ENCODE assay signal across 13 cellular contexts in the genomic region with DNA sequence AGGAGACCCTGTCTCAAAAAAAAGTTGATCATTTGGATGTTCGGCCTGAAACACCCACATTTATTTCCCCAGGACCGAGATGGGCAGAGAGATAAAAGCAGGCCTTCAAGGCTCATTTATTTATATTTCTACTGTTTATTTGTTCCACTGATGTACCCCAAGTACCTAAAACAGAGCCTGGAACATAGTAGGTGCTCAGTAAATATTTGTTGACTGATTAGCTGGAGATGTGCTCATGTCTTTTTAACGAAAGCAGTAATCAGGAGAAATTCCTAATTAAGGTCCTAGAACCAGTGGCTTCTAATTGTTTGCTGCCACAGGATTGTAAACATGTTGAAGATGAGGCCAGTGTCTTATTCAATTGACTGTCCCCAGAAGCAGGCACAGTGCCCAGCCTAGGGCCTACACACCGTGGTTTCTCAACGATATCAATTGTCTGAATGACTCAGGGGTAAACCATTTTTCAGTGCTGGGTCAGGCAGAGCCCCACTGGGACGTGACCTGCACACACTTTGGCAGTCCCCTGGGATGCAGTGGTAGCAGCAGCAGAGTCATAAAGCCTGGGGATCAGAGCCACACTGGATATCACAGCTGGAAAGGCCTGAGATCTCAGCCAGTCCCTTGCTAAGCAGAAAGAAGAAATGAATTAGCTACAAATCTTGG. TPM values are rescaled to one million over a fixed set of nuclear protein-coding genes. Genes with fewer than 3 reads are reported as not detected.
A peak's percentile ranks its signal among the peaks of the same experiment; 100 is the strongest.
DNase-seq lines count a peak whose midpoint lies in the region; ATAC-seq and TF ChIP-seq lines count a peak whose summit lies in the region.
"Had no signal": no experiment of that assay in that cellular context is flagged by ENCODE, and none has a peak within 500 bp of the region (broad histone marks: within the 10 kb centered on the region; RNA-seq: fewer than 3 reads in every experiment).

No MANE protein-coding gene starts in this region.

- no peaks in the 10 kb centered on the region for H3K27me3 ChIP-seq in GM23248 (replicated peaks; ENCODE audit: insufficient read depth)
- H3K27me3 ChIP-seq: ascending aorta had no signal

- H3K4me1 Mint-ChIP-seq in natural killer cell treated with Interleukin-12 subunit alpha and Interleukin-12 subunit beta and Interleukin-15 and Interleukin-18, amount 100 ng/mL, for 72 hours (ENCODE audit: low read depth in 2 of 2): peaks cover 12 to 14% of the 10 kb centered on the region in 2 donors
- peaks cover 7% of the 10 kb centered on the region for H3K4me1 Mint-ChIP-seq in glutamatergic neuron (ENCODE audit: low read depth, unreplicated experiment)

- H2AFZ ChIP-seq in GM23248: no peak overlapping the region

- H3K4me3 ChIP-seq in GM23248 (no peak overlapping the region), epithelial cell of proximal tubule (ENCODE audit: low read depth, low read length) (no peak overlapping the region), skeletal muscle cell (ENCODE audit: low read depth, low read length) (no peak overlapping the region)
- H3K4me3 ChIP-seq: ascending aorta had no signal

- peak; percentile 88 for DNase-seq in GM23248
- peak; percentile 93 for DNase-seq in RPMI7951 (ENCODE audit: low read depth)
- DNase-seq in epithelial cell of proximal tubule (ENCODE audit: low read depth): peak; percentile 48
- DNase-seq in skeletal muscle cell (ENCODE audit: low read depth): peak; percentile 41
- DNase-seq in natural killer cell treated with Interleukin-12 subunit alpha and Interleukin-12 subunit beta and Interleukin-15 and Interleukin-18, amount 100 ng/mL, for 72 hours (ENCODE audit: low spot score): no peak
- no peak for DNase-seq in glutamatergic neuron
- DNase-seq in Ammon's horn (ENCODE audit: low spot score): no peak
- DNase-seq: activated CD8-positive, alpha-beta memory T cell treated with anti-CD3 and anti-CD28 coated beads, Interleukin-2, amount 10 ng/mL, durations not matched to agents 7 days and 5 days; GDM1; stimulated activated naive CD8-positive, alpha-beta T cell treated with anti-CD3 and anti-CD28 coated beads, Interleukin-15, Interleukin-2, amounts not matched to agents 100 U/mL and 50 U/mL, for 24 hours had no signal

- 0 out of 2 replicates have a peak overlapping the region, but pooled peaks have one; percentile 25 for H3K27ac ChIP-seq in GM23248

- H3K4me1 ChIP-seq in GM23248 (ENCODE audit: insufficient read depth): peaks cover 24% of the 10 kb centered on the region

- peak overlapping the region; percentile 25 for H3K4me2 ChIP-seq in GM23248 (ENCODE audit: unreplicated experiment)

- H3K36me3 ChIP-seq in GM23248 (ENCODE audit: low read depth): no peaks in the 10 kb centered on the region
- H3K36me3 ChIP-seq: ascending aorta had no signal

- H3K4me3 Mint-ChIP-seq in natural killer cell treated with Interleukin-12 subunit alpha and Interleukin-12 subunit beta and Interleukin-15 and Interleukin-18, amount 100 ng/mL, for 72 hours: no peak overlapping the region
- no peak overlapping the region for H3K4me3 Mint-ChIP-seq in glutamatergic neuron (ENCODE audit: unreplicated experiment)
- H3K4me3 Mint-ChIP-seq: activated CD8-positive, alpha-beta memory T cell treated with anti-CD3 and anti-CD28 coated beads, Interleukin-2, amount 10 ng/mL, durations not matched to agents 7 days and 5 days had no signal

- TF ChIP-seq CTCF in epithelial cell of proximal tubule (conservative IDR thresholded peaks at IDR 0.05; ENCODE audit: low read depth, low read length) (no peak), glutamatergic neuron (IDR thresholded peaks at IDR 0.05; ENCODE audit: partially characterized antibody, unreplicated experiment) (no peak)

- H4K20me1 ChIP-seq in GM23248 (ENCODE audit: insufficient read depth): no peaks in the 10 kb centered on the region

- H3K9me3 Mint-ChIP-seq in natural killer cell treated with Interleukin-12 subunit alpha and Interleukin-12 subunit beta and Interleukin-15 and Interleukin-18, amount 100 ng/mL, for 72 hours: no peaks in the 10 kb centered on the region
- H3K9me3 Mint-ChIP-seq in glutamatergic neuron (ENCODE audit: unreplicated experiment): peaks cover 2% of the 10 kb centered on the region

- no peak for ATAC-seq in natural killer cell treated with Interleukin-12 subunit alpha and Interleukin-12 subunit beta and Interleukin-15 and Interleukin-18, amount 100 ng/mL, for 72 hours
- ATAC-seq in GM19395 (IDR thresholded peaks at IDR 0.05; ENCODE audit: unreplicated experiment): no peak
- ATAC-seq: activated CD8-positive, alpha-beta memory T cell treated with anti-CD3 and anti-CD28 coated beads, Interleukin-2, amount 10 ng/mL, durations not matched to agents 7 days and 5 days; stimulated activated naive CD8-positive, alpha-beta T cell treated with anti-CD3 and anti-CD28 coated beads, Interleukin-15, Interleukin-2, amounts not matched to agents 100 U/mL and 50 U/mL, for 24 hours had no signal

- H3K9ac ChIP-seq in GM23248: no peak overlapping the region

- H3K79me2 ChIP-seq in GM23248 (ENCODE audit: insufficient read depth): no peaks in the 10 kb centered on the region

- WGBS in GM23248 (ENCODE audit: low coverage in 1 of 2, low lambda C conversion rate in 2 of 2, missing lambda C conversion rate in 2 of 2), 2 experiments: 45 to 47% methylated on average over 6 of the region's 6 CpGs

- peaks cover 11 to 16% of the 10 kb centered on the region in 2 donors for H3K27me3 Mint-ChIP-seq in natural killer cell treated with Interleukin-12 subunit alpha and Interleukin-12 subunit beta and Interleukin-15 and Interleukin-18, amount 100 ng/mL, for 72 hours
- peaks cover 4% of the 10 kb centered on the region for H3K27me3 Mint-ChIP-seq in glutamatergic neuron (ENCODE audit: unreplicated experiment)

- no peaks in the 10 kb centered on the region for H3K9me2 ChIP-seq in GM23248 (ENCODE audit: insufficient read depth)

- H3K36me3 Mint-ChIP-seq in natural killer cell treated with Interleukin-12 subunit alpha and Interleukin-12 subunit beta and Interleukin-15 and Interleukin-18, amount 100 ng/mL, for 72 hours: no peaks in the 10 kb centered on the region
- H3K36me3 Mint-ChIP-seq in glutamatergic neuron (ENCODE audit: unreplicated experiment): no peaks in the 10 kb centered on the region

- H3F3A ChIP-seq in GM23248 (ENCODE audit: insufficient read depth): peaks cover 41% of the 10 kb centered on the region; the same call in 1 of the 2 replicates

- H3K27ac Mint-ChIP-seq in natural killer cell treated with Interleukin-12 subunit alpha and Interleukin-12 subunit beta and Interleukin-15 and Interleukin-18, amount 100 ng/mL, for 72 hours: no peak overlapping the region
- no peak overlapping the region for H3K27ac Mint-ChIP-seq in glutamatergic neuron (ENCODE audit: unreplicated experiment)
- H3K27ac Mint-ChIP-seq: activated CD8-positive, alpha-beta memory T cell treated with anti-CD3 and anti-CD28 coated beads, Interleukin-2, amount 10 ng/mL, durations not matched to agents 7 days and 5 days had no signal

- no peaks in the 10 kb centered on the region for H3K9me3 ChIP-seq in GM23248 (ENCODE audit: low read depth)
- H3K9me3 ChIP-seq: ascending aorta had no signal

- in situ Hi-C loops in GM23248 (cut with MboI): no loop called here

RNA-seq across cellular contexts. Expression of a gene that starts 34.8 kb away (rescaled TPM):
- not detected in 2 replicates for total RNA-seq in GM23248 (2014; rRNA removed; shearing (Covaris generic))
- polyA plus RNA-seq in GM23248 (2016; fragmentation: Nextera tagmentation; extraction: Ambion mirVana): not detected in 2 replicates
- total RNA-seq in RPMI7951 (2014; rRNA removed; shearing (Covaris generic)): not detected in 2 replicates
- total RNA-seq in epithelial cell of proximal tubule: not detected in 2 replicates
- not detected for total RNA-seq in natural killer cell treated with Interleukin-12 subunit alpha and Interleukin-12 subunit beta and Interleukin-15 and Interleukin-18, amount 100 ng/mL, for 72 hours
- total RNA-seq in glutamatergic neuron (ENCODE audit: unreplicated experiment): not detected
- total RNA-seq: activated CD8-positive, alpha-beta memory T cell treated with anti-CD3 and anti-CD28 coated beads, Interleukin-2, amount 10 ng/mL, durations not matched to agents 7 days and 5 days; glomerular endothelial cell had no signal

RNA-seq across cellular contexts. Expression of a gene that starts 54.9 kb away (rescaled TPM):
- total RNA-seq in GM23248 (2014; rRNA removed; shearing (Covaris generic)): 24.9 and 26.3 TPM in 2 replicates
- polyA plus RNA-seq in GM23248 (2016; fragmentation: Nextera tagmentation; extraction: Ambion mirVana): 23.1 and 23.9 TPM in 2 replicates
- total RNA-seq in RPMI7951 (2014; rRNA removed; shearing (Covaris generic)): 32.3 and 32.4 TPM in 2 replicates
- 46.3 and 47.5 TPM in 2 replicates for total RNA-seq in epithelial cell of proximal tubule
- 10 to 100 TPM in 1 of 2 donors, 1 to 10 TPM in 1; 7.0 to 12.0 TPM for total RNA-seq in natural killer cell treated with Interleukin-12 subunit alpha and Interleukin-12 subunit beta and Interleukin-15 and Interleukin-18, amount 100 ng/mL, for 72 hours
- total RNA-seq in glutamatergic neuron (ENCODE audit: unreplicated experiment): 54.6 TPM

RNA-seq across cellular contexts. Expression of a gene that starts 56.4 kb away (rescaled TPM):
- total RNA-seq in GM23248 (2014; rRNA removed; shearing (Covaris generic)): not detected in 2 replicates
- not detected in 2 replicates for polyA plus RNA-seq in GM23248 (2016; fragmentation: Nextera tagmentation; extraction: Ambion mirVana)
- total RNA-seq in RPMI7951 (2014; rRNA removed; shearing (Covaris generic)): not detected in 2 replicates
- not detected in 2 replicates for total RNA-seq in epithelial cell of proximal tubule
- not detected for total RNA-seq in natural killer cell treated with Interleukin-12 subunit alpha and Interleukin-12 subunit beta and Interleukin-15 and Interleukin-18, amount 100 ng/mL, for 72 hours
- not detected for total RNA-seq in glutamatergic neuron (ENCODE audit: unreplicated experiment)
- total RNA-seq: activated CD8-positive, alpha-beta memory T cell treated with anti-CD3 and anti-CD28 coated beads, Interleukin-2, amount 10 ng/mL, durations not matched to agents 7 days and 5 days; ascending aorta; glomerular endothelial cell had no signal

Comparison
In these comparisons a context has a peak if more than half of its experiments do, and no peak if none do; other contexts are left out.
1. DNase-seq: peak in GM23248 (single experiment), RPMI7951 (single experiment), epithelial cell of proximal tubule (single experiment) and skeletal muscle cell (single experiment); none in natural killer cell treated with Interleukin-12 subunit alpha and Interleukin-12 subunit beta and Interleukin-15 and Interleukin-18, amount 100 ng/mL, for 72 hours (single experiment), glutamatergic neuron (single experiment) and Ammon's horn (single experiment).